19 cellular contexts compared by ENCODE assay signal in the genomic region with DNA sequence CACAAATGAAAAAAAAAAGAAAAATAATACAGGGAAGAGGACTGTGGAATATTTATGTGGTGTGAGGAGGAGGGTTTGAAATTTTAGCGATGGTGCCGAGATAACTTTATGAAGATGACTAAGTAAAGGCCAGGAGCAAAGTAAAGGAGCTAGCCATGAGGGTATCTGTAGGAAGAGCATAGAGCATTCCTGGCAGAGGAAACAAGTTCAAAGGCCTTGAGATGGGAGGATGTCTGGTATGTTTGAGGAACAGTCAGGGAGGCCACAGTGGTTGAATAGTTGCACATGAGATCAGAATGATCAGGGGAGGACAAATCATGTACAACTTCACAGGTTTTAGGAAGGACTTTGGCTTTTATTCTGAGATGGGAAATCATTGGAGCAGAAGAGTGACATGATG. TPM values are rescaled to one million over a fixed set of nuclear protein-coding genes. Genes with fewer than 3 reads are reported as not detected.
DNase-seq lines count a peak whose midpoint lies in the region; ATAC-seq and TF ChIP-seq lines count a peak whose summit lies in the region.
"Had no signal": no experiment of that assay in that cellular context is flagged by ENCODE, and none has a peak within 500 bp of the region (broad histone marks: within the 10 kb centered on the region; RNA-seq: fewer than 3 reads in every experiment).

No MANE protein-coding gene starts in this region.

- no peaks in the 10 kb centered on the region for H3K27me3 Mint-ChIP-seq in activated CD4-positive, alpha-beta T cell treated with anti-CD3 and anti-CD28 coated beads for 36 hours
- H3K27me3 Mint-ChIP-seq in CD4-positive, alpha-beta T cell = no peaks in the 10 kb centered on the region
- no peaks in the 10 kb centered on the region for H3K27me3 Mint-ChIP-seq in activated naive CD8-positive, alpha-beta T cell treated with anti-CD3 and anti-CD28 coated beads, Interleukin-2, amount 10 ng/mL, durations not matched to agents 7 days and 5 days
- no peaks in the 10 kb centered on the region for H3K27me3 Mint-ChIP-seq in nephron progenitor cell (ENCODE audit: low read depth, poor library complexity)

- H3K4me3 Mint-ChIP-seq in activated CD4-positive, alpha-beta T cell treated with anti-CD3 and anti-CD28 coated beads for 36 hours = no peak overlapping the region
- no peak overlapping the region for H3K4me3 Mint-ChIP-seq in CD4-positive, alpha-beta T cell
- H3K4me3 Mint-ChIP-seq in activated naive CD8-positive, alpha-beta T cell treated with anti-CD3 and anti-CD28 coated beads, Interleukin-2, amount 10 ng/mL, durations not matched to agents 7 days and 5 days = no peak overlapping the region
- H3K4me3 Mint-ChIP-seq in nephron progenitor cell = no peak overlapping the region

- H3K36me3 Mint-ChIP-seq in activated CD4-positive, alpha-beta T cell treated with anti-CD3 and anti-CD28 coated beads for 36 hours (ENCODE audit: low read depth) = peaks cover 55% of the 10 kb centered on the region
- H3K36me3 Mint-ChIP-seq in CD4-positive, alpha-beta T cell (ENCODE audit: low read depth) = peaks cover 79% of the 10 kb centered on the region
- peaks cover 50% of the 10 kb centered on the region for H3K36me3 Mint-ChIP-seq in activated naive CD8-positive, alpha-beta T cell treated with anti-CD3 and anti-CD28 coated beads, Interleukin-2, amount 10 ng/mL, durations not matched to agents 7 days and 5 days
- peaks cover 72% of the 10 kb centered on the region for H3K36me3 Mint-ChIP-seq in nephron progenitor cell (ENCODE audit: low read depth)

- POLR2A ChIA-PET in activated CD4-positive, alpha-beta T cell treated with anti-CD3 and anti-CD28 coated beads for 36 hours (lab: Charles Lee) = no interaction called here
- POLR2A ChIA-PET in CD4-positive, alpha-beta T cell (lab: Charles Lee) = interaction anchor here (0.9 to 1.0 kb wide), 2 partner anchors 17 to 36 kb away, joined by 3 read pairs; no protein-coding TSS in a partner anchor
- POLR2A ChIA-PET in activated naive CD8-positive, alpha-beta T cell treated with anti-CD3 and anti-CD28 coated beads, Interleukin-2, amount 10 ng/mL, durations not matched to agents 7 days and 5 days (lab: Charles Lee) = no interaction called here

- no peak overlapping the region for H3K4me3 ChIP-seq in suprapubic skin

- peaks cover 47% of the 10 kb centered on the region for H3K36me3 ChIP-seq in suprapubic skin

- ATAC-seq in activated CD4-positive, alpha-beta T cell treated with anti-CD3 and anti-CD28 coated beads for 36 hours = no peak
- ATAC-seq in CD4-positive, alpha-beta T cell (ENCODE audit: poor library complexity) = no peak
- no peak for ATAC-seq in activated naive CD8-positive, alpha-beta T cell treated with anti-CD3 and anti-CD28 coated beads, Interleukin-2, amount 10 ng/mL, durations not matched to agents 7 days and 5 days (ENCODE audit: low read depth)

- no peak for DNase-seq in activated CD4-positive, alpha-beta T cell treated with anti-CD3 and anti-CD28 coated beads for 36 hours
- no peak for DNase-seq in activated CD4-positive, alpha-beta T cell treated with anti-CD3 and anti-CD28 coated beads for 48 hours
- DNase-seq in CD4-positive, alpha-beta T cell = no peak
- DNase-seq in activated naive CD8-positive, alpha-beta T cell treated with anti-CD3 and anti-CD28 coated beads, Interleukin-2, amount 10 ng/mL, durations not matched to agents 7 days and 5 days = no peak
- DNase-seq in nephron progenitor cell (no peak), suprapubic skin (ENCODE audit: low spot score in 2 of 2) (no peak), AG08396 (ENCODE audit: low spot score) (no peak)
- no peak for DNase-seq in activated effector memory CD4-positive, alpha-beta T cell treated with Interleukin-2 at 50 U/mL for 16 hours
- DNase-seq: Calu3, DMS79, HCEC 1CT, IMR-90, Kasumi-1, NCI-H1417, NCI-H1930, NCI-H2171 treated with DMSO at 0.1 percent for 48 hours, NCI-H82, SHP77 treated with DMSO at 0.1 percent for 48 hours had no signal

- H3K27ac Mint-ChIP-seq in activated CD4-positive, alpha-beta T cell treated with anti-CD3 and anti-CD28 coated beads for 36 hours = peak overlapping the region; percentile 1
- H3K27ac Mint-ChIP-seq in CD4-positive, alpha-beta T cell = peak overlapping the region; percentile 11
- peak overlapping the region; percentile 60 for H3K27ac Mint-ChIP-seq in activated naive CD8-positive, alpha-beta T cell treated with anti-CD3 and anti-CD28 coated beads, Interleukin-2, amount 10 ng/mL, durations not matched to agents 7 days and 5 days
- peak overlapping the region; percentile 11 for H3K27ac Mint-ChIP-seq in nephron progenitor cell

- H3K4me1 ChIP-seq in suprapubic skin = peaks cover 12% of the 10 kb centered on the region

- WGBS in suprapubic skin = 98% methylated on average over 2 of the region's 2 CpGs

- no peak for TF ChIP-seq CTCF in CD4-positive, alpha-beta T cell (IDR thresholded peaks at IDR 0.05)
- TF ChIP-seq CTCF in nephron progenitor cell (IDR thresholded peaks at IDR 0.05) (no peak), suprapubic skin (IDR thresholded peaks at IDR 0.05) (no peak)

- no peak overlapping the region for H3K27ac ChIP-seq in CD4-positive, alpha-beta T cell (ENCODE audit: low read depth, low read length)
- no peak overlapping the region for H3K27ac ChIP-seq in suprapubic skin
- H3K27ac ChIP-seq: C4-2B had no signal

- CTCF ChIA-PET in activated CD4-positive, alpha-beta T cell treated with anti-CD3 and anti-CD28 coated beads for 36 hours (lab: Charles Lee) = interaction anchor here (1.0 to 1.1 kb wide), 2 partner anchors 26 to 32 kb away, joined by 3 read pairs; no protein-coding TSS in a partner anchor
- CTCF ChIA-PET in CD4-positive, alpha-beta T cell (lab: Charles Lee) = no interaction called here

- H3K27me3 ChIP-seq in CD4-positive, alpha-beta T cell (ENCODE audit: control insufficient read depth, insufficient read depth, low read length) = no peaks in the 10 kb centered on the region
- H3K27me3 ChIP-seq in suprapubic skin = no peaks in the 10 kb centered on the region

- TF ChIP-seq POLR2A in suprapubic skin (IDR thresholded peaks at IDR 0.05) = no peak

- no peak for TF ChIP-seq EP300 in suprapubic skin (IDR thresholded peaks at IDR 0.05)

- H3K9me3 ChIP-seq in CD4-positive, alpha-beta T cell (ENCODE audit: control insufficient read depth, low read length) = no peaks in the 10 kb centered on the region
- H3K9me3 ChIP-seq in suprapubic skin = no peaks in the 10 kb centered on the region

- peaks cover 52% of the 10 kb centered on the region for H3K4me1 Mint-ChIP-seq in activated CD4-positive, alpha-beta T cell treated with anti-CD3 and anti-CD28 coated beads for 36 hours
- H3K4me1 Mint-ChIP-seq in CD4-positive, alpha-beta T cell (ENCODE audit: low read depth) = peaks cover 46% of the 10 kb centered on the region
- peaks cover 37% of the 10 kb centered on the region for H3K4me1 Mint-ChIP-seq in activated naive CD8-positive, alpha-beta T cell treated with anti-CD3 and anti-CD28 coated beads, Interleukin-2, amount 10 ng/mL, durations not matched to agents 7 days and 5 days
- H3K4me1 Mint-ChIP-seq in nephron progenitor cell = peaks cover 9% of the 10 kb centered on the region

- peaks cover 9% of the 10 kb centered on the region for H3K9me3 Mint-ChIP-seq in activated CD4-positive, alpha-beta T cell treated with anti-CD3 and anti-CD28 coated beads for 36 hours (ENCODE audit: low read depth)
- H3K9me3 Mint-ChIP-seq in CD4-positive, alpha-beta T cell = peaks cover 5% of the 10 kb centered on the region
- peaks cover 8% of the 10 kb centered on the region for H3K9me3 Mint-ChIP-seq in activated naive CD8-positive, alpha-beta T cell treated with anti-CD3 and anti-CD28 coated beads, Interleukin-2, amount 10 ng/mL, durations not matched to agents 7 days and 5 days
- peaks cover 13% of the 10 kb centered on the region for H3K9me3 Mint-ChIP-seq in nephron progenitor cell

- intact Hi-C loops in activated CD4-positive, alpha-beta T cell treated with anti-CD3 and anti-CD28 coated beads for 36 hours (cut with DNase I, micrococcal nuclease) = loop anchor here in 1 of 2 experiments (10.0 kb wide), 1 partner anchor 1096 kb away; the partner anchor contains the start of genes COG4 and SF3B3
- intact Hi-C loops in CD4-positive, alpha-beta T cell (cut with DNase I, micrococcal nuclease) = loop anchor here in 1 of 2 experiments (5.0 to 10.0 kb wide), 3 partner anchors 116 to 326 kb away; partner anchors contain the start of genes NFAT5, NOB1 and VPS4A

RNA-seq across cellular contexts. Expression of gene CYB5B, which starts 4.2 kb away (rescaled TPM):
- 100 to 1,000 TPM; 158 to 187 TPM for total RNA-seq in activated CD4-positive, alpha-beta T cell treated with anti-CD3 and anti-CD28 coated beads for 36 hours
- total RNA-seq in CD4-positive, alpha-beta T cell = 10 to 100 TPM; 16.0 to 18.3 TPM
- 100 to 1,000 TPM; 125 to 131 TPM for total RNA-seq in activated naive CD8-positive, alpha-beta T cell treated with anti-CD3 and anti-CD28 coated beads, Interleukin-2, amount 10 ng/mL, durations not matched to agents 7 days and 5 days
- total RNA-seq in suprapubic skin = 10 to 100 TPM; 33.2 to 69.1 (median 50.1) TPM

RNA-seq across cellular contexts. Expression of gene TERF2, which starts 42.8 kb away (rescaled TPM):
- total RNA-seq in activated CD4-positive, alpha-beta T cell treated with anti-CD3 and anti-CD28 coated beads for 36 hours = 10 to 100 TPM; 45.9 to 82.4 TPM
- 10 to 100 TPM; 43.0 to 52.7 TPM for total RNA-seq in CD4-positive, alpha-beta T cell
- 10 to 100 TPM; 50.8 to 52.7 TPM for total RNA-seq in activated naive CD8-positive, alpha-beta T cell treated with anti-CD3 and anti-CD28 coated beads, Interleukin-2, amount 10 ng/mL, durations not matched to agents 7 days and 5 days
- total RNA-seq in suprapubic skin = 10 to 100 TPM; 16.9 to 25.4 (median 19.3) TPM

Comparison
In these comparisons a context has a peak if more than half of its experiments do, and no peak if none do; other contexts are left out.
1. H3K27ac Mint-ChIP-seq: peak in every context shown above with its lines; median percentile 60 in activated naive CD8-positive, alpha-beta T cell treated with anti-CD3 and anti-CD28 coated beads, Interleukin-2, amount 10 ng/mL, durations not matched to agents 7 days and 5 days; 11 in CD4-positive, alpha-beta T cell; 11 in nephron progenitor cell; 1 in activated CD4-positive, alpha-beta T cell treated with anti-CD3 and anti-CD28 coated beads for 36 hours.